33 cellular contexts compared by ENCODE assay signal in the genomic region with DNA sequence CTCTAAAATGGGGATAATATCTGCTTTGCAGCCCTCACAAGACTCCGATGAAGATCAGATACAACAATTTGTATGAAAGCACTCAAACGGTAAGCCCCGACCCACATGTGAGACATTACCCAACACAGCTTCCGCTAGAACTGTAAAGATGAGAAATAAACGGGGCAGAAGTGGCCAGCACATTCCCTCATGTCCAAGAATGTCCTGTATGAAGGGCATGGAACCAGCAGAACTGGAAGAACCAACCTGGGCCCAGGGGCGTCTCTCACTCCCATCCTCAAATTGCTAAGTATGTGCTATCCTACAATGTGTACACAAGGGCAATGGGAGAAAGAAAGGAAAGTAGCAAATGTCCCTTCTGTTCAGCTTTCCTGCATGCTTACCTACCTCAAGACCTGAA.
"Had no signal": no experiment of that assay in that cellular context is flagged by ENCODE, and none has a peak within 500 bp of the region (broad histone marks: within the 10 kb centered on the region; RNA-seq: fewer than 3 reads in every experiment).

No MANE protein-coding gene starts in this region.

- H3K9me3 Mint-ChIP-seq: activated B cell treated with CpG ODN at 0.5 μM for 24 hours; activated CD4-positive, alpha-beta memory T cell treated with anti-CD3 and anti-CD28 coated beads for 36 hours; activated CD4-positive, alpha-beta T cell treated with anti-CD3 and anti-CD28 coated beads, Interleukin-2, amount 10 ng/mL, durations not matched to agents 24 days and 14 days; activated CD8-positive, alpha-beta T cell treated with anti-CD3 and anti-CD28 coated beads for 36 hours; activated naive CD4-positive, alpha-beta T cell treated with anti-CD3 and anti-CD28 coated beads for 36 hours; activated naive CD4-positive, alpha-beta T cell treated with anti-CD3 and anti-CD28 coated beads, Interleukin-2, amount 50 U/mL, for 72 hours; activated naive CD8-positive, alpha-beta T cell treated with anti-CD3 and anti-CD28 coated beads for 36 hours; activated T-cell treated with anti-CD3 and anti-CD28 coated beads, Interleukin-2, amount 50 U/mL, for 4 hours; activated T-cell treated with anti-CD3 and anti-CD28 coated beads, Interleukin-2, amount 50 U/mL, for 72 hours; activated T-helper 1 cell treated with anti-CD3 and anti-CD28 coated beads, Interleukin-12 subunit alpha, Interleukin-12 subunit beta, Interleukin-2, Interleukin-4 antibody, amounts not matched to agents 30 ng/mL and 10 ng/mL and 1 ng/mL, durations not matched to agents 14 hours and 24 hours and 36 hours; activated T-helper 17 cell treated with anti-CD3 and anti-CD28 coated beads, Interleukin-2, amount 50 U/mL, for 72 hours; central memory CD8-positive, alpha-beta T cell; T-cell had no signal

- H3K4me3 ChIP-seq: adrenal gland, body of pancreas, breast epithelium had no signal

- H3K4me1 ChIP-seq: adrenal gland, body of pancreas, breast epithelium had no signal

- DNase-seq: activated B cell treated with CpG ODN at 0.5 μM for 24 hours; activated CD4-positive, alpha-beta memory T cell treated with anti-CD3 and anti-CD28 coated beads for 36 hours; activated CD4-positive, alpha-beta T cell treated with anti-CD3 and anti-CD28 coated beads for 4 hours; activated CD4-positive, alpha-beta T cell treated with anti-CD3 and anti-CD28 coated beads, Interleukin-2, amount 10 ng/mL, durations not matched to agents 24 days and 14 days; activated CD4-positive, alpha-beta T cell treated with anti-CD3 and anti-CD28 coated beads, Interleukin-2, amount 50 U/mL, for 1 hour; activated CD4-positive, alpha-beta T cell treated with anti-CD3 and anti-CD28 coated beads, Interleukin-2, amount 50 U/mL, for 4 hours; activated CD4-positive, CD25-positive, alpha-beta regulatory T cell treated with anti-CD3 and anti-CD28 coated beads, Interleukin-2, amount 50 U/mL, for 72 hours; activated CD8-positive, alpha-beta memory T cell treated with anti-CD3 and anti-CD28 coated beads, Interleukin-2, amount 50 U/mL, for 4 hours; activated CD8-positive, alpha-beta T cell treated with anti-CD3 and anti-CD28 coated beads for 36 hours; activated effector memory CD4-positive, alpha-beta T cell treated with anti-CD3 and anti-CD28 coated beads, Interleukin-2, amount 50 U/mL, for 16 hours; activated gamma-delta T cell treated with Interleukin-2 at 50 U/mL for 16 hours; activated naive CD4-positive, alpha-beta T cell; activated naive CD4-positive, alpha-beta T cell treated with anti-CD3 and anti-CD28 coated beads for 36 hours; activated naive CD4-positive, alpha-beta T cell treated with anti-CD3 and anti-CD28 coated beads, Interleukin-2, amount 50 U/mL, for 16 hours; activated naive CD8-positive, alpha-beta T cell treated with anti-CD3 and anti-CD28 coated beads for 36 hours; activated T-cell treated with anti-CD3 and anti-CD28 coated beads for 4 hours; activated T-cell treated with anti-CD3 and anti-CD28 coated beads, Interleukin-2, amount 50 U/mL, for 1 hour; activated T-cell treated with anti-CD3 and anti-CD28 coated beads, Interleukin-2, amount 50 U/mL, for 4 hours; activated T-cell treated with anti-CD3 and anti-CD28 coated beads, Interleukin-2, amount 50 U/mL, for 72 hours; adrenal gland; amniotic stem cell; aorta; body of pancreas; brain microvascular endothelial cell; caudate nucleus; T-cell; T-helper 17 cell had no signal

- H3K4me3 Mint-ChIP-seq: activated B cell treated with CpG ODN at 0.5 μM for 24 hours; activated CD4-positive, alpha-beta memory T cell treated with anti-CD3 and anti-CD28 coated beads for 36 hours; activated CD4-positive, alpha-beta T cell treated with anti-CD3 and anti-CD28 coated beads, Interleukin-2, amount 10 ng/mL, durations not matched to agents 24 days and 14 days; activated CD8-positive, alpha-beta T cell treated with anti-CD3 and anti-CD28 coated beads for 36 hours; activated naive CD4-positive, alpha-beta T cell treated with anti-CD3 and anti-CD28 coated beads for 36 hours; activated naive CD8-positive, alpha-beta T cell treated with anti-CD3 and anti-CD28 coated beads for 36 hours; activated T-cell treated with anti-CD3 and anti-CD28 coated beads, Interleukin-2, amount 50 U/mL, for 4 hours; activated T-cell treated with anti-CD3 and anti-CD28 coated beads, Interleukin-2, amount 50 U/mL, for 72 hours; activated T-helper 1 cell treated with anti-CD3 and anti-CD28 coated beads, Interleukin-12 subunit alpha, Interleukin-12 subunit beta, Interleukin-2, Interleukin-4 antibody, amounts not matched to agents 30 ng/mL and 10 ng/mL and 1 ng/mL, durations not matched to agents 14 hours and 24 hours and 36 hours; activated T-helper 17 cell treated with anti-CD3 and anti-CD28 coated beads, Interleukin-2, amount 50 U/mL, for 72 hours; central memory CD8-positive, alpha-beta T cell; T-cell; T-helper 17 cell had no signal

- H3K9me3 ChIP-seq: adrenal gland, body of pancreas, breast epithelium had no signal

- H3K27ac Mint-ChIP-seq: activated CD4-positive, alpha-beta memory T cell treated with anti-CD3 and anti-CD28 coated beads for 36 hours; activated CD4-positive, alpha-beta T cell treated with anti-CD3 and anti-CD28 coated beads, Interleukin-2, amount 10 ng/mL, durations not matched to agents 24 days and 14 days; activated CD8-positive, alpha-beta T cell treated with anti-CD3 and anti-CD28 coated beads for 36 hours; activated naive CD4-positive, alpha-beta T cell treated with anti-CD3 and anti-CD28 coated beads for 36 hours; activated naive CD4-positive, alpha-beta T cell treated with anti-CD3 and anti-CD28 coated beads, Interleukin-2, amount 50 U/mL, for 72 hours; activated naive CD8-positive, alpha-beta T cell treated with anti-CD3 and anti-CD28 coated beads for 36 hours; activated T-cell treated with anti-CD3 and anti-CD28 coated beads, Interleukin-2, amount 50 U/mL, for 72 hours; activated T-helper 1 cell treated with anti-CD3 and anti-CD28 coated beads, Interleukin-12 subunit alpha, Interleukin-12 subunit beta, Interleukin-2, Interleukin-4 antibody, amounts not matched to agents 30 ng/mL and 10 ng/mL and 1 ng/mL, durations not matched to agents 14 hours and 24 hours and 36 hours; activated T-helper 17 cell treated with anti-CD3 and anti-CD28 coated beads, Interleukin-2, amount 50 U/mL, for 72 hours; T-cell; T-helper 17 cell had no signal

- H3K36me3 ChIP-seq: adrenal gland, brain microvascular endothelial cell, breast epithelium had no signal

- ATAC-seq: activated CD8-positive, alpha-beta T cell treated with anti-CD3 and anti-CD28 coated beads for 36 hours; activated naive CD4-positive, alpha-beta T cell treated with anti-CD3 and anti-CD28 coated beads, Interleukin-2, amount 50 U/mL, for 72 hours; activated T-cell treated with anti-CD3 and anti-CD28 coated beads, Interleukin-2, amount 50 U/mL, for 4 hours; activated T-cell treated with anti-CD3 and anti-CD28 coated beads, Interleukin-2, amount 50 U/mL, for 72 hours; activated T-helper 17 cell treated with anti-CD3 and anti-CD28 coated beads, Interleukin-2, amount 50 U/mL, for 72 hours; body of pancreas; T-cell; T-helper 17 cell had no signal

- H3K27ac ChIP-seq: adrenal gland, body of pancreas, brain microvascular endothelial cell, breast epithelium, VCaP had no signal

- H3K27me3 ChIP-seq: adrenal gland, body of pancreas, brain microvascular endothelial cell, breast epithelium had no signal

- H3K27me3 Mint-ChIP-seq: activated B cell treated with CpG ODN at 0.5 μM for 24 hours; activated CD4-positive, alpha-beta memory T cell treated with anti-CD3 and anti-CD28 coated beads for 36 hours; activated CD4-positive, alpha-beta T cell treated with anti-CD3 and anti-CD28 coated beads, Interleukin-2, amount 10 ng/mL, durations not matched to agents 24 days and 14 days; activated CD8-positive, alpha-beta T cell treated with anti-CD3 and anti-CD28 coated beads for 36 hours; activated naive CD8-positive, alpha-beta T cell treated with anti-CD3 and anti-CD28 coated beads for 36 hours; activated T-helper 17 cell treated with anti-CD3 and anti-CD28 coated beads, Interleukin-2, amount 50 U/mL, for 72 hours; central memory CD8-positive, alpha-beta T cell; T-cell; T-helper 17 cell had no signal

- H3K4me1 Mint-ChIP-seq: activated CD4-positive, alpha-beta T cell treated with anti-CD3 and anti-CD28 coated beads, Interleukin-2, amount 10 ng/mL, durations not matched to agents 24 days and 14 days; activated naive CD8-positive, alpha-beta T cell treated with anti-CD3 and anti-CD28 coated beads for 36 hours; activated T-helper 17 cell treated with anti-CD3 and anti-CD28 coated beads, Interleukin-2, amount 50 U/mL, for 72 hours; central memory CD8-positive, alpha-beta T cell; T-cell; T-helper 17 cell had no signal
